ENCODE assay signal across 16 cellular contexts in genomic region chr1:175881571-175881970, GRCh38.
A peak's percentile ranks its signal among the peaks of the same experiment; 100 is the strongest.
DNase-seq lines count a peak whose midpoint lies in the region; ATAC-seq and TF ChIP-seq lines count a peak whose summit lies in the region.
"Had no signal": no experiment of that assay in that cellular context is flagged by ENCODE, and none has a peak within 500 bp of the region (broad histone marks: within the 10 kb centered on the region; RNA-seq: fewer than 3 reads in every experiment).

No MANE protein-coding gene starts in this region.

- H3K9ac ChIP-seq in SK-N-SH (no peak overlapping the region), mesendoderm (ENCODE audit: low read length) (no peak overlapping the region), trophoblast cell (ENCODE audit: low read length) (no peak overlapping the region)

- no peak overlapping the region for H3K18ac ChIP-seq in mesendoderm (ENCODE audit: low read length)
- no peak overlapping the region for H3K18ac ChIP-seq in trophoblast cell (ENCODE audit: low read length)

- CTCF ChIA-PET in SK-N-SH (lab: Yijun Ruan, JAX) (interaction anchor here (1.3 to 2.4 kb wide), 3 partner anchors 170 to 729 kb away, joined by 3 to 8 read pairs (median 4); no protein-coding TSS in a partner anchor), WTC11 (lab: Charles Lee) (interaction anchor here (0.6 to 1.0 kb wide), 2 partner anchors 58 to 508 kb away, joined by 3 to 4 read pairs; no protein-coding TSS in a partner anchor), HEK293T (lab: Yijun Ruan, JAX) (no interaction called here)
- CTCF ChIA-PET in activated CD8-positive, alpha-beta memory T cell treated with anti-CD3 and anti-CD28 coated beads, Interleukin-2, amount 10 ng/mL, durations not matched to agents 7 days and 5 days (lab: Charles Lee), result no interaction called here

- no peaks in the 10 kb centered on the region for H3K36me3 Mint-ChIP-seq in WTC11
- H3K36me3 Mint-ChIP-seq in activated CD8-positive, alpha-beta memory T cell treated with anti-CD3 and anti-CD28 coated beads, Interleukin-2, amount 10 ng/mL, durations not matched to agents 7 days and 5 days, result no peaks in the 10 kb centered on the region
- H3K36me3 Mint-ChIP-seq: CD4-positive, alpha-beta memory T cell had no signal

- H2AK5ac ChIP-seq in mesendoderm (ENCODE audit: low read length) (no peak overlapping the region), trophoblast cell (ENCODE audit: low read length) (no peak overlapping the region)

- H3K27me3 ChIP-seq in SK-N-SH (ENCODE audit: insufficient read depth) (no peaks in the 10 kb centered on the region), mesendoderm (ENCODE audit: insufficient read depth, low read length, poor library complexity) (no peaks in the 10 kb centered on the region), trophoblast cell (ENCODE audit: insufficient read depth, low read length) (no peaks in the 10 kb centered on the region)

- H3K4me1 Mint-ChIP-seq in WTC11, result peaks cover 2% of the 10 kb centered on the region
- H3K4me1 Mint-ChIP-seq in activated CD8-positive, alpha-beta memory T cell treated with anti-CD3 and anti-CD28 coated beads, Interleukin-2, amount 10 ng/mL, durations not matched to agents 7 days and 5 days, result no peaks in the 10 kb centered on the region
- H3K4me1 Mint-ChIP-seq: B cell; CD4-positive, alpha-beta memory T cell had no signal

- peak; percentile 30; the same call in 1 of the 2 replicates for TF ChIP-seq RAD21 in SK-N-SH (IDR thresholded peaks at IDR 0.05; ENCODE audit: low read length)

- H3K4ac ChIP-seq in mesendoderm (ENCODE audit: low read depth, low read length) (no peak overlapping the region), trophoblast cell (ENCODE audit: low read depth, low read length) (no peak overlapping the region)

- no peak overlapping the region for H2BK15ac ChIP-seq in mesendoderm (replicated peaks; ENCODE audit: low read depth)

- H3K4me3 ChIP-seq in SK-N-SH (ENCODE audit: low read depth in 2 of 2, low read length in 1 of 2) (no peak overlapping the region), mesendoderm (ENCODE audit: low read length) (no peak overlapping the region), trophoblast cell (ENCODE audit: low read depth, low read length) (no peak overlapping the region)

- H3K36me3 ChIP-seq in SK-N-SH (replicated peaks in 1 of 2; ENCODE audit: control insufficient read depth in 1 of 2, insufficient read depth in 2 of 2, low read length in 1 of 2) (no peaks in the 10 kb centered on the region), mesendoderm (ENCODE audit: control insufficient read depth, insufficient read depth, low read length) (no peaks in the 10 kb centered on the region), trophoblast cell (ENCODE audit: control insufficient read depth in 1 of 2, insufficient read depth in 2 of 2, low read length in 2 of 2) (no peaks in the 10 kb centered on the region)

- H3K79me1 ChIP-seq in mesendoderm (ENCODE audit: low read length), result no peaks in the 10 kb centered on the region
- peaks cover 5% of the 10 kb centered on the region for H3K79me1 ChIP-seq in trophoblast cell (ENCODE audit: low read length)

- no peaks in the 10 kb centered on the region for H4K20me1 ChIP-seq in SK-N-SH (ENCODE audit: insufficient read depth)

- H3K14ac ChIP-seq in trophoblast cell (ENCODE audit: low read length), result no peak overlapping the region

- H3K27me3 Mint-ChIP-seq in WTC11 (ENCODE audit: low read depth), result peaks cover 41% of the 10 kb centered on the region
- peaks cover 6% of the 10 kb centered on the region for H3K27me3 Mint-ChIP-seq in activated CD8-positive, alpha-beta memory T cell treated with anti-CD3 and anti-CD28 coated beads, Interleukin-2, amount 10 ng/mL, durations not matched to agents 7 days and 5 days
- H3K27me3 Mint-ChIP-seq: B cell; CD4-positive, alpha-beta memory T cell had no signal

- H3K23ac ChIP-seq in mesendoderm (ENCODE audit: low read length) (no peak overlapping the region), trophoblast cell (ENCODE audit: low read length) (no peak overlapping the region)

- POLR2A ChIA-PET in SK-N-SH (lab: Yijun Ruan, JAX), result no interaction called here
- POLR2A ChIA-PET in WTC11 (lab: Charles Lee), result no interaction called here
- POLR2A ChIA-PET in HEK293T (lab: Yijun Ruan, JAX), result no interaction called here

- WGBS in SK-N-SH (ENCODE audit: low lambda C conversion rate), result 24% methylated on average over 3 of the region's 4 CpGs
- no CpG with 5 or more reads among the region's 4 CpGs for WGBS in mesendoderm (ENCODE audit: extremely low coverage, insufficient coverage, low lambda C conversion rate)
- WGBS in trophoblast cell (ENCODE audit: extremely low coverage, insufficient coverage, insufficient read length), result no CpG with 5 or more reads among the region's 4 CpGs

- H3K9me2 ChIP-seq in SK-N-SH, result no peaks in the 10 kb centered on the region

- no peak; the same call in 2 of the 3 replicates for ATAC-seq in SK-N-SH treated with all-trans-retinoic acid at 6 μM for 48 hours
- ATAC-seq in WTC11, result peak; percentile 55; the same call in 1 of the 2 replicates
- no peak for ATAC-seq in activated CD8-positive, alpha-beta memory T cell treated with anti-CD3 and anti-CD28 coated beads, Interleukin-2, amount 10 ng/mL, durations not matched to agents 7 days and 5 days
- ATAC-seq: Panc1 had no signal

- H2BK5ac ChIP-seq in mesendoderm (ENCODE audit: low read length), result no peak overlapping the region
- no peak overlapping the region for H2BK5ac ChIP-seq in trophoblast cell (ENCODE audit: low read depth, low read length, poor library complexity)

- H3K79me2 ChIP-seq in SK-N-SH (ENCODE audit: insufficient read depth), result no peaks in the 10 kb centered on the region
- H3K79me2 ChIP-seq in mesendoderm (ENCODE audit: control insufficient read depth, insufficient read depth, low read length), result no peaks in the 10 kb centered on the region
- H3K79me2 ChIP-seq in trophoblast cell (ENCODE audit: control insufficient read depth, insufficient read depth, low read length, poor library complexity), result no peaks in the 10 kb centered on the region

- TF ChIP-seq CTCF in SK-N-SH (IDR thresholded peaks at IDR 0.05) (no peak), WTC11 (IDR thresholded peaks at IDR 0.05) (no peak)

- H3K9me3 Mint-ChIP-seq in WTC11, result no peaks in the 10 kb centered on the region
- H3K9me3 Mint-ChIP-seq in activated CD8-positive, alpha-beta memory T cell treated with anti-CD3 and anti-CD28 coated beads, Interleukin-2, amount 10 ng/mL, durations not matched to agents 7 days and 5 days (ENCODE audit: low read depth), result no peaks in the 10 kb centered on the region
- H3K9me3 Mint-ChIP-seq: CD4-positive, alpha-beta memory T cell had no signal

- H2AFZ ChIP-seq in SK-N-SH (ENCODE audit: low read depth), result no peak overlapping the region
- no peak overlapping the region for H2AFZ ChIP-seq in trophoblast cell (ENCODE audit: insufficient read depth, low read length, poor library complexity)

- H4K8ac ChIP-seq in mesendoderm (ENCODE audit: low read depth, low read length), result no peak overlapping the region
- no peak overlapping the region for H4K8ac ChIP-seq in trophoblast cell (ENCODE audit: low read depth, low read length)

- no peak overlapping the region for H2BK12ac ChIP-seq in trophoblast cell (ENCODE audit: low read length)

- no peak overlapping the region for H4K91ac ChIP-seq in trophoblast cell (ENCODE audit: low read depth, low read length)

- H3K4me2 ChIP-seq in SK-N-SH (no peak overlapping the region), mesendoderm (ENCODE audit: low read length) (no peak overlapping the region), trophoblast cell (ENCODE audit: low read length) (no peak overlapping the region)

- no peak overlapping the region for H3K4me3 Mint-ChIP-seq in WTC11
- H3K4me3 Mint-ChIP-seq in activated CD8-positive, alpha-beta memory T cell treated with anti-CD3 and anti-CD28 coated beads, Interleukin-2, amount 10 ng/mL, durations not matched to agents 7 days and 5 days, result no peak overlapping the region
- H3K4me3 Mint-ChIP-seq: B cell; CD4-positive, alpha-beta memory T cell had no signal

- H3K9me3 ChIP-seq in SK-N-SH (no peaks in the 10 kb centered on the region), trophoblast cell (ENCODE audit: insufficient read depth, low read depth, low read length) (peaks cover 2% of the 10 kb centered on the region)

- H4K5ac ChIP-seq in mesendoderm (ENCODE audit: low read length), result no peak overlapping the region

- H4K12ac ChIP-seq in trophoblast cell (ENCODE audit: low read depth, low read length), result no peak overlapping the region

- peak in 1 of 2 experiments; percentile 62; a peak in 1 of 4 replicates for TF ChIP-seq EP300 in SK-N-SH (IDR thresholded peaks at IDR 0.05; ENCODE audit: borderline replicate concordance in 1 of 2, low read depth in 1 of 2, low read length in 1 of 2)

- H3K56ac ChIP-seq in mesendoderm (ENCODE audit: low read length), result peak overlapping the region; percentile 56

- H3K27ac ChIP-seq in SK-N-SH (ENCODE audit: low read depth in 2 of 2, low read length in 1 of 2), result peak overlapping the region in 1 of 2 experiments; percentile 76; a peak in 2 of 4 replicates
- no peak overlapping the region for H3K27ac ChIP-seq in mesendoderm (ENCODE audit: low read depth, low read length)
- H3K27ac ChIP-seq in trophoblast cell (ENCODE audit: low read depth, low read length), result peak overlapping the region; percentile 48

- no peak overlapping the region for H3K27ac Mint-ChIP-seq in WTC11
- H3K27ac Mint-ChIP-seq in activated CD8-positive, alpha-beta memory T cell treated with anti-CD3 and anti-CD28 coated beads, Interleukin-2, amount 10 ng/mL, durations not matched to agents 7 days and 5 days, result no peak overlapping the region
- H3K27ac Mint-ChIP-seq: B cell; CD4-positive, alpha-beta memory T cell had no signal

- H3K4me1 ChIP-seq in SK-N-SH (ENCODE audit: control insufficient read depth in 1 of 2, insufficient read depth in 2 of 2, low read depth in 1 of 2, low read length in 1 of 2), result peaks cover 0 to 20% of the 10 kb centered on the region in 2 experiments; a peak in 1 of 4 replicates
- H3K4me1 ChIP-seq in mesendoderm (ENCODE audit: control insufficient read depth, low read depth, low read length), result no peaks in the 10 kb centered on the region
- H3K4me1 ChIP-seq in trophoblast cell (ENCODE audit: control insufficient read depth in 1 of 2, insufficient read depth in 2 of 2, low read length in 2 of 2), result peaks cover 7 to 13% of the 10 kb centered on the region in 2 experiments

- H2BK120ac ChIP-seq in mesendoderm (ENCODE audit: low read depth, low read length), result no peak overlapping the region
- H2BK120ac ChIP-seq in trophoblast cell (ENCODE audit: insufficient read depth, low read length, poor library complexity), result no peak overlapping the region

- H3F3A ChIP-seq in SK-N-SH (replicated peaks; ENCODE audit: insufficient read depth), result no peaks in the 10 kb centered on the region

- DNase-seq in SK-N-SH (peak; percentile 59), WTC11 (ENCODE audit: low spot score) (no peak), mesendoderm (no peak), trophoblast cell (no peak), COLO668 (lab: John Stamatoyannopoulos, UW; ENCODE audit: unreplicated experiment) (no peak), HEK293T (ENCODE audit: extremely low spot score) (no peak)
- no peak for DNase-seq in activated CD8-positive, alpha-beta memory T cell treated with anti-CD3 and anti-CD28 coated beads, Interleukin-2, amount 10 ng/mL, durations not matched to agents 7 days and 5 days
- DNase-seq: CD4-positive, alpha-beta memory T cell; H7; NCI-H1105 treated with DMSO at 0.1 percent for 48 hours; NCI-H1694; NCI-H2081 treated with DMSO at 0.1 percent for 48 hours; NCI-H69 had no signal

TF ChIP-seq in HEK293T, 16 proteins besides CTCF, POLR2A, EP300 and RAD21 (continues in another document):
- TF ChIP-seq FOXK2 (IDR thresholded peaks at IDR 0.05), result no peak

Comparison
In these comparisons a context has a peak if more than half of its experiments do, and no peak if none do; other contexts are left out.
1. CTCF ChIA-PET loops: an anchor here in SK-N-SH (1.3 to 2.4 kb wide) and WTC11 (0.6 to 1.0 kb wide); none called in activated CD8-positive, alpha-beta memory T cell treated with anti-CD3 and anti-CD28 coated beads, Interleukin-2, amount 10 ng/mL, durations not matched to agents 7 days and 5 days and HEK293T.
2. Of the 6 proteins assayed by ChIP-seq in both WTC11 and SK-N-SH: peak only in WTC11: none; only in SK-N-SH: FOXJ3; in both: none; in neither: 5.